2 cellular contexts compared by ENCODE assay signal in genomic region chr20:53741726-53742028, GRCh38.
TF ChIP-seq lines count a peak whose summit lies in the region.

No MANE protein-coding gene starts in this region.

TF ChIP-seq in HepG2, 621 proteins besides CTCF, POLR2A, EP300 and RAD21:
- TF ChIP-seq ZNF674 (CRISPR knock-in tag; IDR thresholded peaks at IDR 0.05; ENCODE audit: low read depth) (no peak), ZNF329 (CRISPR knock-in tag; IDR thresholded peaks at IDR 0.05; ENCODE audit: low read depth) (no peak), SRF (IDR thresholded peaks at IDR 0.05; ENCODE audit: low read depth, low read length) (0 out of 2 replicates have a peak, but pooled peaks have one; percentile 11), ZEB1 (IDR thresholded peaks at IDR 0.05; ENCODE audit: insufficient replicate concordance, low read depth) (no peak), FLYWCH1 (CRISPR knock-in tag; IDR thresholded peaks at IDR 0.05) (no peak), ZBTB40 (IDR thresholded peaks at IDR 0.05) (peak; percentile 76), ZBTB40 (CRISPR knock-in tag; IDR thresholded peaks at IDR 0.05) (peak; percentile 97; the same call in 1 of the 2 replicates), PHF21A (CRISPR knock-in tag; IDR thresholded peaks at IDR 0.05) (0 out of 2 replicates have a peak, but pooled peaks have one; percentile 22), PBX2 (CRISPR knock-in tag; IDR thresholded peaks at IDR 0.05) (no peak), ZNF124 (CRISPR knock-in tag; IDR thresholded peaks at IDR 0.05) (no peak)

TF ChIP-seq in endothelial cell of umbilical vein, 7 proteins besides CTCF, POLR2A, EP300 and RAD21:
- TF ChIP-seq EZH2 (IDR thresholded peaks at IDR 0.05; ENCODE audit: borderline replicate concordance, low read depth, low read length, severe bottlenecking) = no peak
- TF ChIP-seq, protein P1, sequence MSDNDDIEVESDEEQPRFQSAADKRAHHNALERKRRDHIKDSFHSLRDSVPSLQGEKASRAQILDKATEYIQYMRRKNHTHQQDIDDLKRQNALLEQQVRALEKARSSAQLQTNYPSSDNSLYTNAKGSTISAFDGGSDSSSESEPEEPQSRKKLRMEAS (IDR thresholded peaks at IDR 0.05; ENCODE audit: insufficient read depth, insufficient read length) = no peak
- no peak for TF ChIP-seq FOS (IDR thresholded peaks at IDR 0.05; ENCODE audit: borderline replicate concordance, insufficient read depth, low read length)
- TF ChIP-seq JUN (IDR thresholded peaks at IDR 0.05; ENCODE audit: borderline replicate concordance, insufficient read depth, insufficient read length, low read depth) = no peak
- TF ChIP-seq POLR2AphosphoS5 (IDR thresholded peaks at IDR 0.05; ENCODE audit: insufficient read depth, low read depth, low read length) = no peak
- no peak for TF ChIP-seq GATA2 (IDR thresholded peaks at IDR 0.05; ENCODE audit: insufficient read depth, insufficient read length, low read depth, low read length)
- TF ChIP-seq MYC (IDR thresholded peaks at IDR 0.05; ENCODE audit: low read depth, low read length) = no peak
